ENCODE assay signal across 17 cellular contexts in the genomic region with DNA sequence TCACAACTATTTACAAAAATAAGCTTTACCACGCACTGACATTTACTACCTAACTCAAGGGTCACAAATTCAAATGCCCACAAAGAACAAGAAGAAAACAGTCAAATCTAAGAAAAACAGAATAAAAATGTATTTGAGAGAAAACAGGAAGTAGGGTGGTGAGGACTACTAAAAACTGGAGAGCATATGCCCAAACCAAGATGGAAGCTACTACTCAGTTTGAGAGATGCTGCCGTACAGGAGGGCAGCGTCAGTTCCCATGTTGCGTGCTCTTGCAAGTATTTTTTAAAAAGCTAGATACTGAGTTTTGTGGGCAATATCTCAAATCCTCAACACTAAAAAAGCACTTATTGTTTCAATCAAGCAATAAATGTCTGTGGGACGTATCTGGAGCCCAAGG. TPM values are rescaled to one million over a fixed set of nuclear protein-coding genes. Genes with fewer than 3 reads are reported as not detected.
DNase-seq lines count a peak whose midpoint lies in the region; ATAC-seq and TF ChIP-seq lines count a peak whose summit lies in the region.
"Had no signal": no experiment of that assay in that cellular context is flagged by ENCODE, and none has a peak within 500 bp of the region (broad histone marks: within the 10 kb centered on the region; RNA-seq: fewer than 3 reads in every experiment).

No MANE protein-coding gene starts in this region.

- H3K9me3 Mint-ChIP-seq in activated naive CD4-positive, alpha-beta T cell treated with anti-CD3 and anti-CD28 coated beads, Interleukin-2, amount 50 U/mL, for 24 hours = no peaks in the 10 kb centered on the region
- no peaks in the 10 kb centered on the region for H3K9me3 Mint-ChIP-seq in chondrocyte (ENCODE audit: low read depth)

- H3K36me3 Mint-ChIP-seq in activated naive CD4-positive, alpha-beta T cell treated with anti-CD3 and anti-CD28 coated beads, Interleukin-2, amount 50 U/mL, for 24 hours = peaks cover 28% of the 10 kb centered on the region
- H3K36me3 Mint-ChIP-seq in T-helper 17 cell (ENCODE audit: low read depth) = peaks cover 7% of the 10 kb centered on the region
- peaks cover 22% of the 10 kb centered on the region for H3K36me3 Mint-ChIP-seq in chondrocyte (ENCODE audit: low read depth)

- no peak overlapping the region for H3K4me3 Mint-ChIP-seq in activated naive CD4-positive, alpha-beta T cell treated with anti-CD3 and anti-CD28 coated beads, Interleukin-2, amount 50 U/mL, for 24 hours
- H3K4me3 Mint-ChIP-seq in T-helper 17 cell (no peak overlapping the region), chondrocyte (ENCODE audit: unreplicated experiment) (no peak overlapping the region)

- TF ChIP-seq CTCF in chondrocyte (IDR thresholded peaks at IDR 0.05) = no peak

- peaks cover 87% of the 10 kb centered on the region for H3K4me1 Mint-ChIP-seq in activated naive CD4-positive, alpha-beta T cell treated with anti-CD3 and anti-CD28 coated beads, Interleukin-2, amount 50 U/mL, for 24 hours
- H3K4me1 Mint-ChIP-seq in T-helper 17 cell = peaks cover 46% of the 10 kb centered on the region
- peaks cover 44% of the 10 kb centered on the region for H3K4me1 Mint-ChIP-seq in chondrocyte (ENCODE audit: low read depth)

- no peaks in the 10 kb centered on the region for H3K9me3 ChIP-seq in T-helper 17 cell (ENCODE audit: control insufficient read depth, low read length, poor library complexity, severe bottlenecking)
- H3K9me3 ChIP-seq: spleen had no signal

- H3K27me3 Mint-ChIP-seq in activated naive CD4-positive, alpha-beta T cell treated with anti-CD3 and anti-CD28 coated beads, Interleukin-2, amount 50 U/mL, for 24 hours = no peaks in the 10 kb centered on the region
- H3K27me3 Mint-ChIP-seq in T-helper 17 cell (no peaks in the 10 kb centered on the region), chondrocyte (ENCODE audit: low read depth) (no peaks in the 10 kb centered on the region)

- peak overlapping the region; percentile 90 for H3K27ac Mint-ChIP-seq in activated naive CD4-positive, alpha-beta T cell treated with anti-CD3 and anti-CD28 coated beads, Interleukin-2, amount 50 U/mL, for 24 hours
- H3K27ac Mint-ChIP-seq in T-helper 17 cell (peak overlapping the region; percentile 83), chondrocyte (ENCODE audit: unreplicated experiment) (peak overlapping the region; percentile 49)

- DNase-seq in activated naive CD4-positive, alpha-beta T cell (lab: John Stamatoyannopoulos, UW) = no peak
- no peak for DNase-seq in T-helper 17 cell
- DNase-seq in chondrocyte (ENCODE audit: low spot score) = no peak
- no peak for DNase-seq in NCI-H1417 (lab: John Stamatoyannopoulos, UW)
- DNase-seq in epidermal melanocyte (ENCODE audit: insufficient read length, low spot score) = no peak
- DNase-seq: activated CD4-positive, alpha-beta T cell treated with anti-CD3 and anti-CD28 coated beads, Interleukin-2, amount 50 U/mL, for 48 hours; DND-41; effector CD8-positive, alpha-beta T cell; glutamatergic neuron; left colon; midbrain; NCI-H1048; NCI-H2081; NCI-H446 treated with DMSO at 0.1 percent for 48 hours; spleen had no signal

- ATAC-seq in T-helper 17 cell (no peak), GM18867 (IDR thresholded peaks at IDR 0.05; ENCODE audit: unreplicated experiment) (no peak)
- ATAC-seq: left colon had no signal

RNA-seq across cellular contexts. Expression of a gene that starts 16.2 kb away (rescaled TPM):
- total RNA-seq in T-helper 17 cell (100 to 1,000 TPM; 212 to 226 TPM), chondrocyte (124 to 177 TPM (median 127 TPM) in 3 replicates)
